Comparison of ENCODE assay signal across 30 cellular contexts in genomic region chr20:35602851-35603495, GRCh38. TPM values are rescaled to one million over a fixed set of nuclear protein-coding genes. Genes with fewer than 3 reads are reported as not detected.
DNase-seq lines count a peak whose midpoint lies in the region; ATAC-seq and TF ChIP-seq lines count a peak whose summit lies in the region.
"Had no signal": no experiment of that assay in that cellular context is flagged by ENCODE, and none has a peak within 500 bp of the region (broad histone marks: within the 10 kb centered on the region; RNA-seq: fewer than 3 reads in every experiment).

No MANE protein-coding gene starts in this region.

- H3K27me3 Mint-ChIP-seq in brain (peaks cover 65% of the 10 kb centered on the region), nephron (ENCODE audit: low read depth) (peaks cover 55% of the 10 kb centered on the region)

- DNase-seq in Right ventricle myocardium superior (peak; percentile 30), right cardiac atrium (no peak), NCI-H2196 treated with DMSO at 0.1 percent for 48 hours (lab: John Stamatoyannopoulos, UW; ENCODE audit: unreplicated experiment) (no peak)
- DNase-seq in stimulated activated CD4-positive, alpha-beta T cell treated with anti-CD3 and anti-CD28 coated beads, Interleukin-4, amount 100 ng/mL, for 1 hour = no peak
- DNase-seq: ACHN; activated CD4-positive, alpha-beta memory T cell treated with anti-CD3 and anti-CD28 coated beads, Interleukin-2, amount 10 ng/mL, durations not matched to agents 7 days and 5 days; activated CD4-positive, CD25-positive, alpha-beta regulatory T cell; activated gamma-delta T cell treated with Interleukin-2 at 50 U/mL for 16 hours; cortex of kidney; DMS 273 treated with DMSO at 0.1 percent for 48 hours; gastrocnemius medialis; hippocampal formation; NCI-H1105; NCI-H1930; NCI-H226; NCI-H748 treated with DMSO at 0.1 percent for 48 hours; stimulated activated CD4-positive, alpha-beta T cell treated with anti-CD3 and anti-CD28 coated beads, Interleukin-1b, Interleukin-23, amount 100 ng/mL, for 48 hours; stimulated activated naive B cell treated with anti-CD40 and anti-IgM and Interleukin-4, amounts not matched to agents 10 μg/mL and 1 μg/mL and 100 μg/mL, for 72 hours; T1000 had no signal

- H3K9me3 ChIP-seq in right cardiac atrium (ENCODE audit: control insufficient read depth, low read length) = no peaks in the 10 kb centered on the region
- H3K9me3 ChIP-seq: gastrocnemius medialis, neutrophil, psoas muscle, suprapubic skin had no signal

- WGBS in right cardiac atrium = 95% methylated on average over 15 of the region's 15 CpGs

- H3K36me3 Mint-ChIP-seq in brain = no peaks in the 10 kb centered on the region
- H3K36me3 Mint-ChIP-seq in nephron (ENCODE audit: low read depth) = no peaks in the 10 kb centered on the region
- H3K36me3 Mint-ChIP-seq: IgD-negative memory B cell; stimulated activated naive B cell treated with anti-CD40 and anti-IgM and Interleukin-4, amounts not matched to agents 10 μg/mL and 1 μg/mL and 100 μg/mL, for 72 hours had no signal

- no peaks in the 10 kb centered on the region for H3K4me1 ChIP-seq in right cardiac atrium (ENCODE audit: control insufficient read depth, insufficient read depth, low read length)

- H3K27ac Mint-ChIP-seq in brain (peak overlapping the region in 1 of 5 experiments; percentile 23), nephron (peak overlapping the region in 1 of 3 experiments; percentile 47)
- H3K27ac Mint-ChIP-seq: activated CD4-positive, alpha-beta memory T cell treated with anti-CD3 and anti-CD28 coated beads, Interleukin-2, amount 10 ng/mL, durations not matched to agents 7 days and 5 days; IgD-negative memory B cell; stimulated activated naive B cell treated with anti-CD40 and anti-IgM and Interleukin-4, amounts not matched to agents 10 μg/mL and 1 μg/mL and 100 μg/mL, for 72 hours had no signal

- H3K27ac ChIP-seq in right cardiac atrium (ENCODE audit: low read length) = no peak overlapping the region
- H3K27ac ChIP-seq: BLaER1, gastrocnemius medialis, neutrophil, psoas muscle, suprapubic skin had no signal

- H3K9me3 Mint-ChIP-seq in brain (no peaks in the 10 kb centered on the region), nephron (no peaks in the 10 kb centered on the region)
- H3K9me3 Mint-ChIP-seq: activated CD4-positive, alpha-beta memory T cell treated with anti-CD3 and anti-CD28 coated beads, Interleukin-2, amount 10 ng/mL, durations not matched to agents 7 days and 5 days; IgD-negative memory B cell; stimulated activated naive B cell treated with anti-CD40 and anti-IgM and Interleukin-4, amounts not matched to agents 10 μg/mL and 1 μg/mL and 100 μg/mL, for 72 hours had no signal

- H3K4me3 ChIP-seq in right cardiac atrium (ENCODE audit: low read length) = no peak overlapping the region
- H3K4me3 ChIP-seq: BLaER1, suprapubic skin had no signal

- TF ChIP-seq CTCF in brain (conservative IDR thresholded peaks at IDR 0.05) (no peak), nephron (IDR thresholded peaks at IDR 0.05; ENCODE audit: unreplicated experiment in 3 of 3) (no peak)

- peak overlapping the region in 4 of 5 experiments; percentile 62 to 69 (median 66) for H3K4me3 Mint-ChIP-seq in brain
- H3K4me3 Mint-ChIP-seq in nephron = peak overlapping the region in 2 of 3 experiments; percentile 19 to 61
- H3K4me3 Mint-ChIP-seq: activated CD4-positive, alpha-beta memory T cell treated with anti-CD3 and anti-CD28 coated beads, Interleukin-2, amount 10 ng/mL, durations not matched to agents 7 days and 5 days had no signal

- intact Hi-C loops in Right ventricle myocardium superior (cut with DNase I) = no loop called here
- intact Hi-C loops in right cardiac atrium (cut with DNase I) = no loop called here

- ATAC-seq in Right ventricle myocardium superior (ENCODE audit: poor library complexity) (no peak), right cardiac atrium (no peak), HG03039 (IDR thresholded peaks at IDR 0.05; ENCODE audit: unreplicated experiment) (no peak), HG02938 (IDR thresholded peaks at IDR 0.05; ENCODE audit: unreplicated experiment) (no peak)
- ATAC-seq: gastrocnemius medialis; left lobe of liver; psoas muscle; Right ventricle myocardium inferior; stimulated activated naive B cell treated with anti-CD40 and anti-IgM and Interleukin-4, amounts not matched to agents 10 μg/mL and 1 μg/mL and 100 μg/mL, for 72 hours had no signal

- no peaks in the 10 kb centered on the region for H3K27me3 ChIP-seq in right cardiac atrium (ENCODE audit: control insufficient read depth, insufficient read depth)

- H3K4me1 Mint-ChIP-seq in brain = peaks cover 4% of the 10 kb centered on the region
- H3K4me1 Mint-ChIP-seq in nephron = no peaks in the 10 kb centered on the region

RNA-seq across cellular contexts. Expression of gene SPAG4, which starts 12.7 kb away (rescaled TPM):
- total RNA-seq in Right ventricle myocardium superior (2.3 TPM), right cardiac atrium (1 to 10 TPM; 3.7 to 5.0 (median 4.4) TPM)
- polyA plus RNA-seq in right cardiac atrium (6.7 TPM), brain (ENCODE audit: insufficient read depth, low read depth, low replicate concordance) (6.0 TPM)
